In genomic region chr14:68734231-68734732, GRCh38 we compare ENCODE assay signal across 8 cellular contexts. TPM values are rescaled to one million over a fixed set of nuclear protein-coding genes. Genes with fewer than 3 reads are reported as not detected.
DNase-seq lines count a peak whose midpoint lies in the region; ATAC-seq and FAIRE-seq lines count a peak whose summit lies in the region.

No MANE protein-coding gene starts in this region.

- no peak overlapping the region for H3K4me3 ChIP-seq in skin epidermis

- peak; percentile 49 for DNase-seq in GM19239 (ENCODE audit: insufficient read length, low spot score)
- DNase-seq in Kasumi-1 (lab: John Stamatoyannopoulos, UW) = peak; percentile 51 to 70
- no peak for DNase-seq in NCI-H510A (lab: John Stamatoyannopoulos, UW)
- no peak for DNase-seq in HuH-7 (ENCODE audit: low spot score)
- no peak for DNase-seq in left lobe of liver (ENCODE audit: low spot score)

- H3K27me3 Mint-ChIP-seq in activated T-helper 17 cell treated with anti-CD3 and anti-CD28 coated beads, Interleukin-2, amount 50 U/mL, for 72 hours = no peaks in the 10 kb centered on the region

- H3K36me3 Mint-ChIP-seq in activated T-helper 17 cell treated with anti-CD3 and anti-CD28 coated beads, Interleukin-2, amount 50 U/mL, for 72 hours (ENCODE audit: low read depth) = no peaks in the 10 kb centered on the region

- H3K4me3 Mint-ChIP-seq in activated T-helper 17 cell treated with anti-CD3 and anti-CD28 coated beads, Interleukin-2, amount 50 U/mL, for 72 hours = peak overlapping the region; percentile 78

- H3K27ac ChIP-seq in skin epidermis = peak overlapping the region in 16 of 21 experiments; percentile 31 to 87 (median 70)

- H3K9me3 Mint-ChIP-seq in activated T-helper 17 cell treated with anti-CD3 and anti-CD28 coated beads, Interleukin-2, amount 50 U/mL, for 72 hours = no peaks in the 10 kb centered on the region

- peaks cover 21% of the 10 kb centered on the region for H3K4me1 Mint-ChIP-seq in activated T-helper 17 cell treated with anti-CD3 and anti-CD28 coated beads, Interleukin-2, amount 50 U/mL, for 72 hours

- peak; percentile 91 for FAIRE-seq in GM19239 (lab: Jason Lieb, UNC)

- H3K27ac Mint-ChIP-seq in activated T-helper 17 cell treated with anti-CD3 and anti-CD28 coated beads, Interleukin-2, amount 50 U/mL, for 72 hours = peak overlapping the region; percentile 76

- peak; percentile 75 for ATAC-seq in activated T-helper 17 cell treated with anti-CD3 and anti-CD28 coated beads, Interleukin-2, amount 50 U/mL, for 72 hours (replicated peaks)
- ATAC-seq in HG02588 (IDR thresholded peaks at IDR 0.05; ENCODE audit: unreplicated experiment) = no peak
- ATAC-seq in left lobe of liver = no peak

RNA-seq across cellular contexts. Expression of gene ZFP36L1, which starts 58.6 kb away (rescaled TPM):
- total RNA-seq in activated T-helper 17 cell treated with anti-CD3 and anti-CD28 coated beads, Interleukin-2, amount 50 U/mL, for 72 hours = 100 to 1,000 TPM in 1 of 2 donors, 10 to 100 TPM in 1; 57.7 to 146 TPM
- 236 TPM for total RNA-seq in left lobe of liver

Comparison
In these comparisons a context has a peak if more than half of its experiments do, and no peak if none do; other contexts are left out.
1. DNase-seq: peak in GM19239 (single experiment) and Kasumi-1 (2 of 2); none in NCI-H510A (single experiment), HuH-7 (single experiment) and left lobe of liver (single experiment).